8 cellular contexts compared by ENCODE assay signal in genomic region chr2:105294844-105295481, GRCh38. TPM values are rescaled to one million over a fixed set of nuclear protein-coding genes. Genes with fewer than 3 reads are reported as not detected.
DNase-seq lines count a peak whose midpoint lies in the region; ATAC-seq and TF ChIP-seq lines count a peak whose summit lies in the region.

No MANE protein-coding gene starts in this region.

- DNase-seq in NCI-H748 (lab: John Stamatoyannopoulos, UW; ENCODE audit: unreplicated experiment), result peak; percentile 5
- no peak for DNase-seq in NCI-H748 treated with DMSO at 0.1 percent for 48 hours (lab: John Stamatoyannopoulos, UW)
- DNase-seq in PC-3, result peak; percentile 67
- DNase-seq in caudate nucleus (lab: John Stamatoyannopoulos, UW), result peak in 51 of 61 donors; percentile 13 to 85 (median 43)
- DNase-seq in kidney tubule cell (ENCODE audit: low spot score), result peak; percentile 66
- DNase-seq in thyroid gland, result peak; percentile 67 to 74
- no peak for DNase-seq in uterus

- no peaks in the 10 kb centered on the region for H3K9me3 ChIP-seq in PC-3 (ENCODE audit: low read length)
- no peaks in the 10 kb centered on the region for H3K9me3 ChIP-seq in thyroid gland
- no peaks in the 10 kb centered on the region for H3K9me3 ChIP-seq in uterus

- CTCF ChIA-PET in PC-3 (lab: Charles Lee), result no interaction called here

- WGBS in thyroid gland, 2 donors, result 26 to 28% methylated on average over 5 of the region's 5 CpGs

- intact Hi-C loops in PC-3 (cut with micrococcal nuclease), result loop anchor here (2.0 to 5.0 kb wide), 2 partner anchors 32 to 180 kb away; partner anchors contain the start of gene TGFBRAP1
- intact Hi-C loops in thyroid gland (cut with DNase I), result no loop called here
- intact Hi-C loops in uterus (cut with DNase I; ENCODE audit: low total_unique reads), result no loop called here

- H4K20me1 ChIP-seq in PC-3 (ENCODE audit: low read length), result no peaks in the 10 kb centered on the region

- H3K27ac ChIP-seq in PC-3 (ENCODE audit: low read length), result no peak overlapping the region
- H3K27ac ChIP-seq in caudate nucleus (ENCODE audit: low read depth, low read length), result no peak overlapping the region
- H3K27ac ChIP-seq in thyroid gland, result peak overlapping the region in 1 of 3 donors; percentile 11
- no peak overlapping the region for H3K27ac ChIP-seq in uterus

- peaks cover 25% of the 10 kb centered on the region for H3K36me3 ChIP-seq in PC-3 (ENCODE audit: low read depth, low read length)
- H3K36me3 ChIP-seq in thyroid gland, result peaks cover 7 to 10% of the 10 kb centered on the region in 2 donors
- no peaks in the 10 kb centered on the region for H3K36me3 ChIP-seq in uterus

- H3K4me3 ChIP-seq in PC-3 (ENCODE audit: low read length) (no peak overlapping the region), thyroid gland (replicated peaks in 1 of 3) (no peak overlapping the region), uterus (no peak overlapping the region)

- H3K79me2 ChIP-seq in PC-3 (ENCODE audit: low read length), result 0 out of 2 replicates have a peak, but pooled peaks cover 2% of the 10 kb centered on the region

- H3K9me2 ChIP-seq in PC-3 (replicated peaks; ENCODE audit: low read length), result no peaks in the 10 kb centered on the region

- BruUV-seq in PC-3 (replicated peaks; lab: Mats Ljungman, UMichigan), result no TSS peak

- ATAC-seq in HG02938 (IDR thresholded peaks at IDR 0.05; ENCODE audit: unreplicated experiment) (peak; percentile 69), PC-3 (peak; percentile 80)

- POLR2A ChIA-PET in PC-3 (lab: Charles Lee; ENCODE audit: unreplicated experiment), result no interaction called here

- H3K4me2 ChIP-seq in PC-3 (ENCODE audit: low read length), result no peak overlapping the region

- TF ChIP-seq POLR2A in thyroid gland (IDR thresholded peaks at IDR 0.05), result no peak
- no peak for TF ChIP-seq POLR2A in uterus (IDR thresholded peaks at IDR 0.05)

- TF ChIP-seq CTCF in PC-3 (conservative IDR thresholded peaks at IDR 0.05; ENCODE audit: low read depth, low read length), result peak; percentile 75
- peak in 4 of 6 experiments; percentile 44 to 75 (median 57) for TF ChIP-seq CTCF in thyroid gland (IDR thresholded peaks at IDR 0.05)
- peak in 1 of 4 experiments; percentile 12 for TF ChIP-seq CTCF in uterus (IDR thresholded peaks at IDR 0.05)

- H3K4me1 ChIP-seq in PC-3 (ENCODE audit: insufficient read depth, low read length) (no peaks in the 10 kb centered on the region), thyroid gland (peaks cover 26 to 42% of the 10 kb centered on the region in 2 donors), uterus (no peaks in the 10 kb centered on the region)

- H3K9ac ChIP-seq in PC-3 (ENCODE audit: low read length), result no peak overlapping the region

- no peaks in the 10 kb centered on the region for H3F3A ChIP-seq in PC-3 (ENCODE audit: low read length, unreplicated experiment)

- no peaks in the 10 kb centered on the region for H3K27me3 ChIP-seq in PC-3 (ENCODE audit: low read length)
- no peaks in the 10 kb centered on the region for H3K27me3 ChIP-seq in thyroid gland
- H3K27me3 ChIP-seq in uterus, result no peaks in the 10 kb centered on the region

- H2AFZ ChIP-seq in PC-3 (ENCODE audit: low read length), result no peak overlapping the region

RNA-seq across cellular contexts. Expression of gene TGFBRAP1, which starts 34.6 kb away (rescaled TPM):
- total RNA-seq in PC-3 (2014; rRNA removed) (26.5 and 27.3 TPM in 2 replicates), thyroid gland (10 to 100 TPM; 35.4 to 53.2 (median 40.1) TPM), uterus (10 to 100 TPM; 21.0 to 38.7 (median 24.2) TPM)

RNA-seq across cellular contexts. Expression of gene C2orf49, which starts 42.4 kb away (rescaled TPM):
- total RNA-seq in PC-3 (2014; rRNA removed) (7.2 and 11.6 TPM in 2 replicates), thyroid gland (10 to 100 TPM; 16.6 to 41.1 (median 22.1) TPM), uterus (10 to 100 TPM; 10.2 to 62.6 (median 22.8) TPM)

RNA-seq across cellular contexts. Expression of gene GPR45, which starts 53.4 kb away (rescaled TPM):
- total RNA-seq in PC-3 (2014; rRNA removed), result not detected in 2 replicates
- total RNA-seq in thyroid gland, result not detected
- not detected for total RNA-seq in uterus

Comparison
In these comparisons a context has a peak if more than half of its experiments do, and no peak if none do; other contexts are left out.
1. DNase-seq: peak in NCI-H748 (single experiment), PC-3 (single experiment), caudate nucleus (51 of 61), kidney tubule cell (single experiment) and thyroid gland (2 of 2); none in NCI-H748 treated with DMSO at 0.1 percent for 48 hours (single experiment) and uterus (0 of 2).